In the genomic region with DNA sequence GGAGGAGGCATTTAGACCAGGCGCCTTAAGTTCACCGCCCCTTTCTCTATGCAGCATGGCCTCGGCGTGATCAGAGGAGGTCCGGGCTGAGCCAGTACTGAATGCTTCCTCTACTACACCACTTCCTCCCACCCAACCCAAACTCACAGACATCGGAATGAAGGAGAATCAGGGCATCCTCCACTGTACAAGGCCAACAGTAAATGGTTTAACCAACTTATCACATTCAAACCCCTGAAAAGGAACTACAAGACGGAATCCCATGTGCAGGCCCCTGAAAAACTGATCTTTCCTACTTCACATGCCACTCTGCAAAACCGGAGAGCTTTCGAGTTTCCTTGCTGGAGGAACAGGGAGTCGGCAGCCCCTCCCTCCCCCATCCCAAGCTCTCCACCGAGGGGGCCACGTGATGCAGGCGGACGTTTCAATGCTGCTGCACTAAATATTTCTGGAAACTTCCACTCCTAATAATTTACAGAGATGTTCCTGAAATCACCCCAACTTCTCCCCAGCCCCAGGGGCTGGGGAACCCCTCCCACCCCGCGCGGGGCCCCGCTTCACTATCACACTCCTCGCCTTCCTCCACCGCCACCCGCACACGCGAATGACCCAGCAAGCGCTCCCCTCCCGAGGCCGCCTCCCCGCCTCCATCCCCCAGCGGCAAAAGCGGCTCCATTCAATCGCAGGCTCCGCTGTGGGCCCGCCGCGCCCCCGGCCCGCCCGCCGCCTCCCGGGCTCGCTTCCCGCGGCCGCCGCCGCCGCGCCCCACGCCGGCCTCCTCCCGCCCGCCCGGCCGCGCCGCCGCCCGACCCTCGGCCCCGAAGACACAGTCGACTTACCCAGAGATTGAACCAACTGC, we compare ENCODE assay signal across 8 cellular contexts. TPM values are rescaled to one million over a fixed set of nuclear protein-coding genes. Genes with fewer than 3 reads are reported as not detected.
DNase-seq lines count a peak whose midpoint lies in the region; ATAC-seq and TF ChIP-seq lines count a peak whose summit lies in the region.

No MANE protein-coding gene starts in this region.

- TF ChIP-seq RAD21 in liver (IDR thresholded peaks at IDR 0.05): peak; percentile 29 to 48

- no peaks in the 10 kb centered on the region for H3K9me3 ChIP-seq in liver (ENCODE audit: control insufficient read depth in 4 of 4, low read length in 3 of 4)

- no peaks in the 10 kb centered on the region for H3K27me3 ChIP-seq in liver (ENCODE audit: control insufficient read depth in 4 of 4, insufficient read depth in 4 of 4, low read length in 3 of 4)

- H3K9ac ChIP-seq in liver (ENCODE audit: low read depth in 1 of 2, low read length in 2 of 2): peak overlapping the region; percentile 77 to 95

- DNase-seq in Ammon's horn (ENCODE audit: low spot score) (peak; percentile 92), NCI-H460 (ENCODE audit: extremely low read depth, low read depth) (peak; percentile 83), dermis blood vessel endothelial cell (peak; percentile 92)
- DNase-seq in activated CD4-positive, alpha-beta T cell treated with anti-CD3 and anti-CD28 coated beads, Interleukin-2, amount 50 U/mL, for 4 hours: peak; percentile 76 to 80
- peak; percentile 79 for DNase-seq in stimulated activated CD4-positive, alpha-beta T cell treated with anti-CD3 and anti-CD28 coated beads, Interleukin-4, amount 100 ng/mL, for 1 hour

- ATAC-seq in GM19043 (IDR thresholded peaks at IDR 0.05; ENCODE audit: low read depth, unreplicated experiment) (peak; percentile 59), HG03354 (IDR thresholded peaks at IDR 0.05; ENCODE audit: poor library complexity, severe bottlenecking, unreplicated experiment) (peak; percentile 68)

- H3K4me1 ChIP-seq in liver (ENCODE audit: control insufficient read depth in 4 of 4, insufficient read depth in 4 of 4, low read length in 3 of 4): peaks cover 2 to 24% (median 11%) of the 10 kb centered on the region in 4 donors

- peak overlapping the region; percentile 97 to 98 for H3K27ac ChIP-seq in liver (ENCODE audit: low read depth in 1 of 2, low read length in 2 of 2)

- H3K36me3 ChIP-seq in liver (ENCODE audit: control insufficient read depth in 4 of 4, insufficient read depth in 3 of 4, low read depth in 1 of 4, low read length in 3 of 4): no peaks in the 10 kb centered on the region

- peak overlapping the region; percentile 76 to 98 (median 82) for H3K4me3 ChIP-seq in liver (ENCODE audit: low read depth in 1 of 3, low read length in 3 of 3)

- WGBS in liver: 2% methylated on average over 60 of the region's 60 CpGs

- TF ChIP-seq CTCF in liver (IDR thresholded peaks at IDR 0.05; ENCODE audit: low read depth, low read length, missing input control): no peak

TF ChIP-seq in liver, 16 proteins besides CTCF, POLR2A, EP300 and RAD21:
- TF ChIP-seq FOXA1 (IDR thresholded peaks at IDR 0.05): no peak
- no peak for TF ChIP-seq JUND (IDR thresholded peaks at IDR 0.05)
- no peak for TF ChIP-seq NR2F2 (IDR thresholded peaks at IDR 0.05)
- TF ChIP-seq EGR1 (IDR thresholded peaks at IDR 0.05; ENCODE audit: low read depth in 2 of 2): no peak
- TF ChIP-seq, protein P1, sequence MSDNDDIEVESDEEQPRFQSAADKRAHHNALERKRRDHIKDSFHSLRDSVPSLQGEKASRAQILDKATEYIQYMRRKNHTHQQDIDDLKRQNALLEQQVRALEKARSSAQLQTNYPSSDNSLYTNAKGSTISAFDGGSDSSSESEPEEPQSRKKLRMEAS (IDR thresholded peaks at IDR 0.05): peak; percentile 88
- peak; percentile 51 for TF ChIP-seq SP1 (IDR thresholded peaks at IDR 0.05)
- TF ChIP-seq, protein P2, sequence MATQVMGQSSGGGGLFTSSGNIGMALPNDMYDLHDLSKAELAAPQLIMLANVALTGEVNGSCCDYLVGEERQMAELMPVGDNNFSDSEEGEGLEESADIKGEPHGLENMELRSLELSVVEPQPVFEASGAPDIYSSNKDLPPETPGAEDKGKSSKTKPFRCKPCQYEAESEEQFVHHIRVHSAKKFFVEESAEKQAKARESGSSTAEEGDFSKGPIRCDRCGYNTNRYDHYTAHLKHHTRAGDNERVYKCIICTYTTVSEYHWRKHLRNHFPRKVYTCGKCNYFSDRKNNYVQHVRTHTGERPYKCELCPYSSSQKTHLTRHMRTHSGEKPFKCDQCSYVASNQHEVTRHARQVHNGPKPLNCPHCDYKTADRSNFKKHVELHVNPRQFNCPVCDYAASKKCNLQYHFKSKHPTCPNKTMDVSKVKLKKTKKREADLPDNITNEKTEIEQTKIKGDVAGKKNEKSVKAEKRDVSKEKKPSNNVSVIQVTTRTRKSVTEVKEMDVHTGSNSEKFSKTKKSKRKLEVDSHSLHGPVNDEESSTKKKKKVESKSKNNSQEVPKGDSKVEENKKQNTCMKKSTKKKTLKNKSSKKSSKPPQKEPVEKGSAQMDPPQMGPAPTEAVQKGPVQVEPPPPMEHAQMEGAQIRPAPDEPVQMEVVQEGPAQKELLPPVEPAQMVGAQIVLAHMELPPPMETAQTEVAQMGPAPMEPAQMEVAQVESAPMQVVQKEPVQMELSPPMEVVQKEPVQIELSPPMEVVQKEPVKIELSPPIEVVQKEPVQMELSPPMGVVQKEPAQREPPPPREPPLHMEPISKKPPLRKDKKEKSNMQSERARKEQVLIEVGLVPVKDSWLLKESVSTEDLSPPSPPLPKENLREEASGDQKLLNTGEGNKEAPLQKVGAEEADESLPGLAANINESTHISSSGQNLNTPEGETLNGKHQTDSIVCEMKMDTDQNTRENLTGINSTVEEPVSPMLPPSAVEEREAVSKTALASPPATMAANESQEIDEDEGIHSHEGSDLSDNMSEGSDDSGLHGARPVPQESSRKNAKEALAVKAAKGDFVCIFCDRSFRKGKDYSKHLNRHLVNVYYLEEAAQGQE (IDR thresholded peaks at IDR 0.05): peak; percentile 98
- peak; percentile 71 for TF ChIP-seq YY1 (IDR thresholded peaks at IDR 0.05)
- TF ChIP-seq TAF1 (conservative IDR thresholded peaks at IDR 0.05): peak; percentile 80
- TF ChIP-seq, protein P3, sequence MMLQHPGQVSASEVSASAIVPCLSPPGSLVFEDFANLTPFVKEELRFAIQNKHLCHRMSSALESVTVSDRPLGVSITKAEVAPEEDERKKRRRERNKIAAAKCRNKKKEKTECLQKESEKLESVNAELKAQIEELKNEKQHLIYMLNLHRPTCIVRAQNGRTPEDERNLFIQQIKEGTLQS (IDR thresholded peaks at IDR 0.05): no peak
- TF ChIP-seq RXRA (IDR thresholded peaks at IDR 0.05): peak; percentile 65 to 67
- TF ChIP-seq HNF4A (conservative IDR thresholded peaks at IDR 0.05): peak in 1 of 2 donors; percentile 29
TF ChIP-seq in liver: peak in this region for 7.

RNA-seq across cellular contexts. Expression of a gene that starts 1.2 kb away (rescaled TPM):
- 171 and 209 TPM in 2 replicates for total RNA-seq in NCI-H460 (2014; rRNA removed; shearing (Covaris generic))
- polyA plus RNA-seq in NCI-H460 (2014; cell fraction: nucleus; rRNA removed): 244 and 362 TPM in 2 replicates
- total RNA-seq in dermis blood vessel endothelial cell: 186 and 254 TPM in 2 replicates
- total RNA-seq in liver: 100 to 1,000 TPM in 1 of 2 donors, 10 to 100 TPM in 1; 62.0 to 149 TPM
- polyA plus RNA-seq in liver: 10 to 100 TPM; 15.0 to 20.6 TPM

Comparison
In these comparisons a context has a peak if more than half of its experiments do, and no peak if none do; other contexts are left out.
1. Peak in every context shown above with its lines: DNase-seq, ATAC-seq, H3K4me3 ChIP-seq and H3K27ac ChIP-seq.